1 cellular context compared by ENCODE assay signal in the genomic region with DNA sequence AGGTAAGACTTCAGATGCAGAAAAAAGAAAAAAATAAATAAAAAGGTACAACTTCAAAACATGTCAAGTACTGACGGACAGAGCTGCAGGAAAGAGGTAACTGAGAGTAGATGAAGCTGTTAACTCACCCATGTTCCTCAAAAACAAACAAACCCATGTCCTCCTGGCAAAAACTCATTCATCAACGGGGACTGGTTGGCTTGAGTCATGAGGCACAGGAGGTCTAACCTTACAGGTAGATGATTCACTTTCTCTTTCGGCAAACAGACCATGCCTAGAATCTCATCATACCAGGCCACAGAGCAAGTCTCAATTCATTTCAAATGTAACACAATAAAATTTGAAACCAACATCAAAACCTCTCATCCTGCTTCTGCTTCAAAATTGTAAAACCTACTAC.
TF ChIP-seq lines count a peak whose summit lies in the region.

No MANE protein-coding gene starts in this region.

TF ChIP-seq in HepG2, 621 proteins besides CTCF, POLR2A, EP300 and RAD21 (continues in another document):
- TF ChIP-seq, protein P1, sequence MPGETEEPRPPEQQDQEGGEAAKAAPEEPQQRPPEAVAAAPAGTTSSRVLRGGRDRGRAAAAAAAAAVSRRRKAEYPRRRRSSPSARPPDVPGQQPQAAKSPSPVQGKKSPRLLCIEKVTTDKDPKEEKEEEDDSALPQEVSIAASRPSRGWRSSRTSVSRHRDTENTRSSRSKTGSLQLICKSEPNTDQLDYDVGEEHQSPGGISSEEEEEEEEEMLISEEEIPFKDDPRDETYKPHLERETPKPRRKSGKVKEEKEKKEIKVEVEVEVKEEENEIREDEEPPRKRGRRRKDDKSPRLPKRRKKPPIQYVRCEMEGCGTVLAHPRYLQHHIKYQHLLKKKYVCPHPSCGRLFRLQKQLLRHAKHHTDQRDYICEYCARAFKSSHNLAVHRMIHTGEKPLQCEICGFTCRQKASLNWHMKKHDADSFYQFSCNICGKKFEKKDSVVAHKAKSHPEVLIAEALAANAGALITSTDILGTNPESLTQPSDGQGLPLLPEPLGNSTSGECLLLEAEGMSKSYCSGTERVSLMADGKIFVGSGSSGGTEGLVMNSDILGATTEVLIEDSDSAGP (CRISPR knock-in tag; IDR thresholded peaks at IDR 0.05; ENCODE audit: borderline replicate concordance): no peak
- TF ChIP-seq ZNF766 (CRISPR knock-in tag; IDR thresholded peaks at IDR 0.05; ENCODE audit: borderline replicate concordance): no peak
- TF ChIP-seq THYN1 (CRISPR knock-in tag; IDR thresholded peaks at IDR 0.05; ENCODE audit: borderline replicate concordance, low read depth): no peak
- TF ChIP-seq CCAR2 (optimal IDR thresholded peaks at IDR 0.05; ENCODE audit: low read depth, low read length): no peak
- TF ChIP-seq RBFOX2 (IDR thresholded peaks at IDR 0.05; ENCODE audit: low read depth, low read length): no peak
- TF ChIP-seq TEAD3 (CRISPR knock-in tag; optimal IDR thresholded peaks at IDR 0.05; ENCODE audit: borderline replicate concordance): peak; percentile 69
- no peak for TF ChIP-seq WIZ (CRISPR knock-in tag; IDR thresholded peaks at IDR 0.05)
- TF ChIP-seq, protein P2, sequence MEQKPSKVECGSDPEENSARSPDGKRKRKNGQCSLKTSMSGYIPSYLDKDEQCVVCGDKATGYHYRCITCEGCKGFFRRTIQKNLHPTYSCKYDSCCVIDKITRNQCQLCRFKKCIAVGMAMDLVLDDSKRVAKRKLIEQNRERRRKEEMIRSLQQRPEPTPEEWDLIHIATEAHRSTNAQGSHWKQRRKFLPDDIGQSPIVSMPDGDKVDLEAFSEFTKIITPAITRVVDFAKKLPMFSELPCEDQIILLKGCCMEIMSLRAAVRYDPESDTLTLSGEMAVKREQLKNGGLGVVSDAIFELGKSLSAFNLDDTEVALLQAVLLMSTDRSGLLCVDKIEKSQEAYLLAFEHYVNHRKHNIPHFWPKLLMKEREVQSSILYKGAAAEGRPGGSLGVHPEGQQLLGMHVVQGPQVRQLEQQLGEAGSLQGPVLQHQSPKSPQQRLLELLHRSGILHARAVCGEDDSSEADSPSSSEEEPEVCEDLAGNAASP (CRISPR knock-in tag; IDR thresholded peaks at IDR 0.05; ENCODE audit: borderline replicate concordance): no peak
- peak; percentile 39; the same call in 1 of the 2 replicates for TF ChIP-seq YEATS2 (CRISPR knock-in tag; IDR thresholded peaks at IDR 0.05; ENCODE audit: borderline replicate concordance)
- TF ChIP-seq ZNF136 (CRISPR knock-in tag; IDR thresholded peaks at IDR 0.05; ENCODE audit: low read depth): no peak
- TF ChIP-seq, protein P3, sequence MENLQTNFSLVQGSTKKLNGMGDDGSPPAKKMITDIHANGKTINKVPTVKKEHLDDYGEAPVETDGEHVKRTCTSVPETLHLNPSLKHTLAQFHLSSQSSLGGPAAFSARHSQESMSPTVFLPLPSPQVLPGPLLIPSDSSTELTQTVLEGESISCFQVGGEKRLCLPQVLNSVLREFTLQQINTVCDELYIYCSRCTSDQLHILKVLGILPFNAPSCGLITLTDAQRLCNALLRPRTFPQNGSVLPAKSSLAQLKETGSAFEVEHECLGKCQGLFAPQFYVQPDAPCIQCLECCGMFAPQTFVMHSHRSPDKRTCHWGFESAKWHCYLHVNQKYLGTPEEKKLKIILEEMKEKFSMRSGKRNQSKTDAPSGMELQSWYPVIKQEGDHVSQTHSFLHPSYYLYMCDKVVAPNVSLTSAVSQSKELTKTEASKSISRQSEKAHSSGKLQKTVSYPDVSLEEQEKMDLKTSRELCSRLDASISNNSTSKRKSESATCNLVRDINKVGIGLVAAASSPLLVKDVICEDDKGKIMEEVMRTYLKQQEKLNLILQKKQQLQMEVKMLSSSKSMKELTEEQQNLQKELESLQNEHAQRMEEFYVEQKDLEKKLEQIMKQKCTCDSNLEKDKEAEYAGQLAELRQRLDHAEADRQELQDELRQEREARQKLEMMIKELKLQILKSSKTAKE (CRISPR knock-in tag; IDR thresholded peaks at IDR 0.05; ENCODE audit: borderline replicate concordance): no peak
- TF ChIP-seq SUZ12 (IDR thresholded peaks at IDR 0.05; ENCODE audit: low read depth, low read length): no peak
- TF ChIP-seq, protein P4, sequence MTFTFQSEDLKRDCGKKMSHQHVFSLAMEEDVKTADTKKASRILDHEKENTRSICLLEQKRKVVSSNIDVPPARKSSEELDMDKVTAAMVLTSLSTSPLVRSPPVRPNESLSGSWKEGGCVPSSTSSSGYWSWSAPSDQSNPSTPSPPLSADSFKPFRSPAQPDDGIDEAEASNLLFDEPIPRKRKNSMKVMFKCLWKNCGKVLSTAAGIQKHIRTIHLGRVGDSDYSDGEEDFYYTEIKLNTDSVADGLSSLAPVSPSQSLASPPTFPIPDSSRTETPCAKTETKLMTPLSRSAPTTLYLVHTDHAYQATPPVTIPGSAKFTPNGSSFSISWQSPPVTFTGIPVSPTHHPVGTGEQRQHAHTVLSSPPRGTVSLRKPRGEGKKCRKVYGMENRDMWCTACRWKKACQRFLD (CRISPR knock-in tag; IDR thresholded peaks at IDR 0.05; ENCODE audit: borderline replicate concordance): no peak
- no peak for TF ChIP-seq ZNF292 (CRISPR knock-in tag; IDR thresholded peaks at IDR 0.05; ENCODE audit: borderline replicate concordance, low read depth)
- TF ChIP-seq ETV5 (CRISPR knock-in tag; IDR thresholded peaks at IDR 0.05; ENCODE audit: borderline replicate concordance): no peak
- TF ChIP-seq ZMYM2 (CRISPR knock-in tag; IDR thresholded peaks at IDR 0.05): no peak
- no peak for TF ChIP-seq NCOR1 (IDR thresholded peaks at IDR 0.05; ENCODE audit: borderline replicate concordance, low read length)
- TF ChIP-seq, protein P5, sequence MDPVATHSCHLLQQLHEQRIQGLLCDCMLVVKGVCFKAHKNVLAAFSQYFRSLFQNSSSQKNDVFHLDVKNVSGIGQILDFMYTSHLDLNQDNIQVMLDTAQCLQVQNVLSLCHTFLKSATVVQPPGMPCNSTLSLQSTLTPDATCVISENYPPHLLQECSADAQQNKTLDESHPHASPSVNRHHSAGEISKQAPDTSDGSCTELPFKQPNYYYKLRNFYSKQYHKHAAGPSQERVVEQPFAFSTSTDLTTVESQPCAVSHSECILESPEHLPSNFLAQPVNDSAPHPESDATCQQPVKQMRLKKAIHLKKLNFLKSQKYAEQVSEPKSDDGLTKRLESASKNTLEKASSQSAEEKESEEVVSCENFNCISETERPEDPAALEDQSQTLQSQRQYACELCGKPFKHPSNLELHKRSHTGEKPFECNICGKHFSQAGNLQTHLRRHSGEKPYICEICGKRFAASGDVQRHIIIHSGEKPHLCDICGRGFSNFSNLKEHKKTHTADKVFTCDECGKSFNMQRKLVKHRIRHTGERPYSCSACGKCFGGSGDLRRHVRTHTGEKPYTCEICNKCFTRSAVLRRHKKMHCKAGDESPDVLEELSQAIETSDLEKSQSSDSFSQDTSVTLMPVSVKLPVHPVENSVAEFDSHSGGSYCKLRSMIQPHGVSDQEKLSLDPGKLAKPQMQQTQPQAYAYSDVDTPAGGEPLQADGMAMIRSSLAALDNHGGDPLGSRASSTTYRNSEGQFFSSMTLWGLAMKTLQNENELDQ (CRISPR knock-in tag; IDR thresholded peaks at IDR 0.05; ENCODE audit: borderline replicate concordance): no peak
- 0 out of 2 replicates have a peak, but pooled peaks have one; percentile 9 for TF ChIP-seq BCL6 (CRISPR knock-in tag; IDR thresholded peaks at IDR 0.05)
- TF ChIP-seq KLF9 (CRISPR knock-in tag; IDR thresholded peaks at IDR 0.05; ENCODE audit: low read depth): no peak
- TF ChIP-seq ZNF484 (CRISPR knock-in tag; IDR thresholded peaks at IDR 0.05; ENCODE audit: borderline replicate concordance, low read depth): no peak
- TF ChIP-seq NFYB (CRISPR knock-in tag; IDR thresholded peaks at IDR 0.05): peak; percentile 46; the same call in 1 of the 2 replicates
- TF ChIP-seq ZFP1 (CRISPR knock-in tag; IDR thresholded peaks at IDR 0.05): no peak
- no peak for TF ChIP-seq ZNF776 (CRISPR knock-in tag; IDR thresholded peaks at IDR 0.05)
- no peak for TF ChIP-seq ZNF3 (CRISPR knock-in tag; IDR thresholded peaks at IDR 0.05)
- TF ChIP-seq TARDBP (CRISPR knock-in tag; IDR thresholded peaks at IDR 0.05): no peak
- TF ChIP-seq REPIN1 (CRISPR knock-in tag; IDR thresholded peaks at IDR 0.05; ENCODE audit: borderline replicate concordance, low read depth): no peak
- TF ChIP-seq ZKSCAN8 (CRISPR knock-in tag; IDR thresholded peaks at IDR 0.05; ENCODE audit: borderline replicate concordance): no peak
- TF ChIP-seq, protein P6, sequence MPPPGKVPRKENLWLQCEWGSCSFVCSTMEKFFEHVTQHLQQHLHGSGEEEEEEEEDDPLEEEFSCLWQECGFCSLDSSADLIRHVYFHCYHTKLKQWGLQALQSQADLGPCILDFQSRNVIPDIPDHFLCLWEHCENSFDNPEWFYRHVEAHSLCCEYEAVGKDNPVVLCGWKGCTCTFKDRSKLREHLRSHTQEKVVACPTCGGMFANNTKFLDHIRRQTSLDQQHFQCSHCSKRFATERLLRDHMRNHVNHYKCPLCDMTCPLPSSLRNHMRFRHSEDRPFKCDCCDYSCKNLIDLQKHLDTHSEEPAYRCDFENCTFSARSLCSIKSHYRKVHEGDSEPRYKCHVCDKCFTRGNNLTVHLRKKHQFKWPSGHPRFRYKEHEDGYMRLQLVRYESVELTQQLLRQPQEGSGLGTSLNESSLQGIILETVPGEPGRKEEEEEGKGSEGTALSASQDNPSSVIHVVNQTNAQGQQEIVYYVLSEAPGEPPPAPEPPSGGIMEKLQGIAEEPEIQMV (CRISPR knock-in tag; IDR thresholded peaks at IDR 0.05; ENCODE audit: low read depth): no peak
- no peak for TF ChIP-seq ZNF879 (CRISPR knock-in tag; IDR thresholded peaks at IDR 0.05)
- TF ChIP-seq NR3C1 (CRISPR knock-in tag; IDR thresholded peaks at IDR 0.05): no peak
- TF ChIP-seq RARA (CRISPR knock-in tag; IDR thresholded peaks at IDR 0.05): 0 out of 2 replicates have a peak, but pooled peaks have one; percentile 7
- no peak for TF ChIP-seq POLR2AphosphoS5 (IDR thresholded peaks at IDR 0.05; ENCODE audit: low read depth, low read length)
- TF ChIP-seq, protein P7, sequence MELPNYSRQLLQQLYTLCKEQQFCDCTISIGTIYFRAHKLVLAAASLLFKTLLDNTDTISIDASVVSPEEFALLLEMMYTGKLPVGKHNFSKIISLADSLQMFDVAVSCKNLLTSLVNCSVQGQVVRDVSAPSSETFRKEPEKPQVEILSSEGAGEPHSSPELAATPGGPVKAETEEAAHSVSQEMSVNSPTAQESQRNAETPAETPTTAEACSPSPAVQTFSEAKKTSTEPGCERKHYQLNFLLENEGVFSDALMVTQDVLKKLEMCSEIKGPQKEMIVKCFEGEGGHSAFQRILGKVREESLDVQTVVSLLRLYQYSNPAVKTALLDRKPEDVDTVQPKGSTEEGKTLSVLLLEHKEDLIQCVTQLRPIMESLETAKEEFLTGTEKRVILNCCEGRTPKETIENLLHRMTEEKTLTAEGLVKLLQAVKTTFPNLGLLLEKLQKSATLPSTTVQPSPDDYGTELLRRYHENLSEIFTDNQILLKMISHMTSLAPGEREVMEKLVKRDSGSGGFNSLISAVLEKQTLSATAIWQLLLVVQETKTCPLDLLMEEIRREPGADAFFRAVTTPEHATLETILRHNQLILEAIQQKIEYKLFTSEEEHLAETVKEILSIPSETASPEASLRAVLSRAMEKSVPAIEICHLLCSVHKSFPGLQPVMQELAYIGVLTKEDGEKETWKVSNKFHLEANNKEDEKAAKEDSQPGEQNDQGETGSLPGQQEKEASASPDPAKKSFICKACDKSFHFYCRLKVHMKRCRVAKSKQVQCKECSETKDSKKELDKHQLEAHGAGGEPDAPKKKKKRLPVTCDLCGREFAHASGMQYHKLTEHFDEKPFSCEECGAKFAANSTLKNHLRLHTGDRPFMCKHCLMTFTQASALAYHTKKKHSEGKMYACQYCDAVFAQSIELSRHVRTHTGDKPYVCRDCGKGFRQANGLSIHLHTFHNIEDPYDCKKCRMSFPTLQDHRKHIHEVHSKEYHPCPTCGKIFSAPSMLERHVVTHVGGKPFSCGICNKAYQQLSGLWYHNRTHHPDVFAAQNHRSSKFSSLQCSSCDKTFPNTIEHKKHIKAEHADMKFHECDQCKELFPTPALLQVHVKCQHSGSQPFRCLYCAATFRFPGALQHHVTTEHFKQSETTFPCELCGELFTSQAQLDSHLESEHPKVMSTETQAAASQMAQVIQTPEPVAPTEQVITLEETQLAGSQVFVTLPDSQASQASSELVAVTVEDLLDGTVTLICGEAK (IDR thresholded peaks at IDR 0.05): no peak
- TF ChIP-seq, protein P7 (CRISPR knock-in tag; IDR thresholded peaks at IDR 0.05): no peak
- no peak for TF ChIP-seq ZNF878 (CRISPR knock-in tag; IDR thresholded peaks at IDR 0.05)
- TF ChIP-seq, protein P8, sequence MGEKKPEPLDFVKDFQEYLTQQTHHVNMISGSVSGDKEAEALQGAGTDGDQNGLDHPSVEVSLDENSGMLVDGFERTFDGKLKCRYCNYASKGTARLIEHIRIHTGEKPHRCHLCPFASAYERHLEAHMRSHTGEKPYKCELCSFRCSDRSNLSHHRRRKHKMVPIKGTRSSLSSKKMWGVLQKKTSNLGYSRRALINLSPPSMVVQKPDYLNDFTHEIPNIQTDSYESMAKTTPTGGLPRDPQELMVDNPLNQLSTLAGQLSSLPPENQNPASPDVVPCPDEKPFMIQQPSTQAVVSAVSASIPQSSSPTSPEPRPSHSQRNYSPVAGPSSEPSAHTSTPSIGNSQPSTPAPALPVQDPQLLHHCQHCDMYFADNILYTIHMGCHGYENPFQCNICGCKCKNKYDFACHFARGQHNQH (CRISPR knock-in tag; IDR thresholded peaks at IDR 0.05): no peak
- TF ChIP-seq FOXK1 (CRISPR knock-in tag; IDR thresholded peaks at IDR 0.05; ENCODE audit: borderline replicate concordance, low read depth): peak; percentile 34; the same call in 1 of the 2 replicates
- TF ChIP-seq TP53 (CRISPR knock-in tag; conservative IDR thresholded peaks at IDR 0.05): no peak
- 0 out of 2 replicates have a peak, but pooled peaks have one; percentile 17 for TF ChIP-seq MIXL1 (CRISPR knock-in tag; IDR thresholded peaks at IDR 0.05)
